Comparison of ENCODE assay signal across 1 cellular context in the genomic region with DNA sequence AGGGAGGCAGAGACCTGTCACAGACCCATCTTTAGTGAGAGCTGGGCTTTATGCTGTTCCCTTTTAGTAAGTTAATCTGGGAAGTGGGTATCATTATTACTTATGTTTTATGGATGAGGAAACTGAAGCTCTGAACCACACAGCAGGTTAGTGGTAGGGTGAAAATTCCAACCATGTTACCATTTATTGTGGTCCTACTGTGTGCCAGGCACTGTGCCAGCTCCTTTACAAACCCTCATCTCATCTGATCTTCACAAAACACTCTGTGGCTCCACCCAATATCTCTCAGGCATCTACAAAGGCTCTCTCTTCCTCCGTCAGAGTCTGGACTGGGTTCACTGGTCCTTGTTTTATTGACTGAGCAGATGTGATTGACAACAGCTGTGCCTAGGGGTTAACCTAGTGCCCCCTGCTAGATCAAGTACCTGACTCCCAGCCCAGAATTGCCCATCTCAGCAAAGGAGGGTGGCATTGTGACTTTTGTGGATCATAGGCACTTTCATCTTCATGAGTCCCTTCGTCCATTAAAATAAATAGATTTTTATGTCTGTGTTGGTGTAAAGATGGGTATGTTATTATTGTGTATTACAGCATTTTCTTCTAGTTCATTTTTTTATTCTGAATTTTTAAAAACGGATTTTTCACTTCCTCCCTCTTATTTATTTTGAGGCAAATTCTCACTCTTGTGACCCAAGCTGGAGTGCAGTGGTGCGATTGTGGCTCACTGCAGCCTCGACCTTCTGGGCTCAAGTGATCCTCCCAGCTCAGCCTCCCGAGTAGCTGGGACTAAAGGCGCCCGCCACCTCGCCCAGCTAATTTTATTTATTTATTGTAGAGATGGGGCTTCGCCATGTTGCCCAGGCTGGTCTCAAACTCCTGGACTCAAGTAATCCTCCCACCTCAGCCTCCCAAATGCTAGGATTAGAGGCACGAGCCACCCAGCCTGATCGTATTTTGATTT.
TF ChIP-seq lines count a peak whose summit lies in the region.

No MANE protein-coding gene starts in this region.

TF ChIP-seq in SK-N-SH treated with all-trans-retinoic acid at 6 μM for 48 hours, 23 proteins besides CTCF, POLR2A, EP300 and RAD21:
- no peak for TF ChIP-seq ISL1 (CRISPR knock-in tag; IDR thresholded peaks at IDR 0.05)
- no peak for TF ChIP-seq TOX (CRISPR knock-in tag; IDR thresholded peaks at IDR 0.05; ENCODE audit: borderline replicate concordance)
- no peak for TF ChIP-seq BACH2 (CRISPR knock-in tag; IDR thresholded peaks at IDR 0.05; ENCODE audit: borderline replicate concordance)
- TF ChIP-seq, protein P1, sequence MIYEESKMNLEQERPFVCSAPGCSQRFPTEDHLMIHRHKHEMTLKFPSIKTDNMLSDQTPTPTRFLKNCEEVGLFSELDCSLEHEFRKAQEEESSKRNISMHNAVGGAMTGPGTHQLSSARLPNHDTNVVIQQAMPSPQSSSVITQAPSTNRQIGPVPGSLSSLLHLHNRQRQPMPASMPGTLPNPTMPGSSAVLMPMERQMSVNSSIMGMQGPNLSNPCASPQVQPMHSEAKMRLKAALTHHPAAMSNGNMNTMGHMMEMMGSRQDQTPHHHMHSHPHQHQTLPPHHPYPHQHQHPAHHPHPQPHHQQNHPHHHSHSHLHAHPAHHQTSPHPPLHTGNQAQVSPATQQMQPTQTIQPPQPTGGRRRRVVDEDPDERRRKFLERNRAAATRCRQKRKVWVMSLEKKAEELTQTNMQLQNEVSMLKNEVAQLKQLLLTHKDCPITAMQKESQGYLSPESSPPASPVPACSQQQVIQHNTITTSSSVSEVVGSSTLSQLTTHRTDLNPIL (CRISPR knock-in tag; IDR thresholded peaks at IDR 0.05; ENCODE audit: low read depth), result no peak
- TF ChIP-seq ZFP30 (CRISPR knock-in tag; IDR thresholded peaks at IDR 0.05), result no peak
- TF ChIP-seq SNAI2 (CRISPR knock-in tag; IDR thresholded peaks at IDR 0.05), result no peak
- no peak for TF ChIP-seq PPARA (CRISPR knock-in tag; IDR thresholded peaks at IDR 0.05; ENCODE audit: borderline replicate concordance)
- TF ChIP-seq, protein P2, sequence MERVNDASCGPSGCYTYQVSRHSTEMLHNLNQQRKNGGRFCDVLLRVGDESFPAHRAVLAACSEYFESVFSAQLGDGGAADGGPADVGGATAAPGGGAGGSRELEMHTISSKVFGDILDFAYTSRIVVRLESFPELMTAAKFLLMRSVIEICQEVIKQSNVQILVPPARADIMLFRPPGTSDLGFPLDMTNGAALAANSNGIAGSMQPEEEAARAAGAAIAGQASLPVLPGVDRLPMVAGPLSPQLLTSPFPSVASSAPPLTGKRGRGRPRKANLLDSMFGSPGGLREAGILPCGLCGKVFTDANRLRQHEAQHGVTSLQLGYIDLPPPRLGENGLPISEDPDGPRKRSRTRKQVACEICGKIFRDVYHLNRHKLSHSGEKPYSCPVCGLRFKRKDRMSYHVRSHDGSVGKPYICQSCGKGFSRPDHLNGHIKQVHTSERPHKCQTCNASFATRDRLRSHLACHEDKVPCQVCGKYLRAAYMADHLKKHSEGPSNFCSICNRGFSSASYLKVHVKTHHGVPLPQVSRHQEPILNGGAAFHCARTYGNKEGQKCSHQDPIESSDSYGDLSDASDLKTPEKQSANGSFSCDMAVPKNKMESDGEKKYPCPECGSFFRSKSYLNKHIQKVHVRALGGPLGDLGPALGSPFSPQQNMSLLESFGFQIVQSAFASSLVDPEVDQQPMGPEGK (CRISPR knock-in tag; IDR thresholded peaks at IDR 0.05; ENCODE audit: borderline replicate concordance), result no peak
- TF ChIP-seq, protein P3, sequence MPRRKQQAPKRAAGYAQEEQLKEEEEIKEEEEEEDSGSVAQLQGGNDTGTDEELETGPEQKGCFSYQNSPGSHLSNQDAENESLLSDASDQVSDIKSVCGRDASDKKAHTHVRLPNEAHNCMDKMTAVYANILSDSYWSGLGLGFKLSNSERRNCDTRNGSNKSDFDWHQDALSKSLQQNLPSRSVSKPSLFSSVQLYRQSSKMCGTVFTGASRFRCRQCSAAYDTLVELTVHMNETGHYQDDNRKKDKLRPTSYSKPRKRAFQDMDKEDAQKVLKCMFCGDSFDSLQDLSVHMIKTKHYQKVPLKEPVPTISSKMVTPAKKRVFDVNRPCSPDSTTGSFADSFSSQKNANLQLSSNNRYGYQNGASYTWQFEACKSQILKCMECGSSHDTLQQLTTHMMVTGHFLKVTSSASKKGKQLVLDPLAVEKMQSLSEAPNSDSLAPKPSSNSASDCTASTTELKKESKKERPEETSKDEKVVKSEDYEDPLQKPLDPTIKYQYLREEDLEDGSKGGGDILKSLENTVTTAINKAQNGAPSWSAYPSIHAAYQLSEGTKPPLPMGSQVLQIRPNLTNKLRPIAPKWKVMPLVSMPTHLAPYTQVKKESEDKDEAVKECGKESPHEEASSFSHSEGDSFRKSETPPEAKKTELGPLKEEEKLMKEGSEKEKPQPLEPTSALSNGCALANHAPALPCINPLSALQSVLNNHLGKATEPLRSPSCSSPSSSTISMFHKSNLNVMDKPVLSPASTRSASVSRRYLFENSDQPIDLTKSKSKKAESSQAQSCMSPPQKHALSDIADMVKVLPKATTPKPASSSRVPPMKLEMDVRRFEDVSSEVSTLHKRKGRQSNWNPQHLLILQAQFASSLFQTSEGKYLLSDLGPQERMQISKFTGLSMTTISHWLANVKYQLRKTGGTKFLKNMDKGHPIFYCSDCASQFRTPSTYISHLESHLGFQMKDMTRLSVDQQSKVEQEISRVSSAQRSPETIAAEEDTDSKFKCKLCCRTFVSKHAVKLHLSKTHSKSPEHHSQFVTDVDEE (CRISPR knock-in tag; IDR thresholded peaks at IDR 0.05), result no peak
- no peak for TF ChIP-seq TCF4 (CRISPR knock-in tag; IDR thresholded peaks at IDR 0.05; ENCODE audit: borderline replicate concordance)
- no peak for TF ChIP-seq ZNF565 (CRISPR knock-in tag; conservative IDR thresholded peaks at IDR 0.05; ENCODE audit: low read depth)
- no peak for TF ChIP-seq ARNTL (CRISPR knock-in tag; IDR thresholded peaks at IDR 0.05; ENCODE audit: borderline replicate concordance, low read depth)
- TF ChIP-seq, protein P4, sequence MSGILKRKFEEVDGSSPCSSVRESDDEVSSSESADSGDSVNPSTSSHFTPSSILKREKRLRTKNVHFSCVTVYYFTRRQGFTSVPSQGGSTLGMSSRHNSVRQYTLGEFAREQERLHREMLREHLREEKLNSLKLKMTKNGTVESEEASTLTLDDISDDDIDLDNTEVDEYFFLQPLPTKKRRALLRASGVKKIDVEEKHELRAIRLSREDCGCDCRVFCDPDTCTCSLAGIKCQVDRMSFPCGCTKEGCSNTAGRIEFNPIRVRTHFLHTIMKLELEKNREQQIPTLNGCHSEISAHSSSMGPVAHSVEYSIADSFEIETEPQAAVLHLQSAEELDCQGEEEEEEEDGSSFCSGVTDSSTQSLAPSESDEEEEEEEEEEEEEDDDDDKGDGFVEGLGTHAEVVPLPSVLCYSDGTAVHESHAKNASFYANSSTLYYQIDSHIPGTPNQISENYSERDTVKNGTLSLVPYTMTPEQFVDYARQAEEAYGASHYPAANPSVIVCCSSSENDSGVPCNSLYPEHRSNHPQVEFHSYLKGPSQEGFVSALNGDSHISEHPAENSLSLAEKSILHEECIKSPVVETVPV (CRISPR knock-in tag; IDR thresholded peaks at IDR 0.05), result no peak
- TF ChIP-seq CSDC2 (CRISPR knock-in tag; IDR thresholded peaks at IDR 0.05), result no peak
- TF ChIP-seq RARB (CRISPR knock-in tag; IDR thresholded peaks at IDR 0.05), result no peak
- no peak for TF ChIP-seq ZFP3 (CRISPR knock-in tag; IDR thresholded peaks at IDR 0.05)
- no peak for TF ChIP-seq ZNF8 (CRISPR knock-in tag; IDR thresholded peaks at IDR 0.05)
- TF ChIP-seq, protein P5, sequence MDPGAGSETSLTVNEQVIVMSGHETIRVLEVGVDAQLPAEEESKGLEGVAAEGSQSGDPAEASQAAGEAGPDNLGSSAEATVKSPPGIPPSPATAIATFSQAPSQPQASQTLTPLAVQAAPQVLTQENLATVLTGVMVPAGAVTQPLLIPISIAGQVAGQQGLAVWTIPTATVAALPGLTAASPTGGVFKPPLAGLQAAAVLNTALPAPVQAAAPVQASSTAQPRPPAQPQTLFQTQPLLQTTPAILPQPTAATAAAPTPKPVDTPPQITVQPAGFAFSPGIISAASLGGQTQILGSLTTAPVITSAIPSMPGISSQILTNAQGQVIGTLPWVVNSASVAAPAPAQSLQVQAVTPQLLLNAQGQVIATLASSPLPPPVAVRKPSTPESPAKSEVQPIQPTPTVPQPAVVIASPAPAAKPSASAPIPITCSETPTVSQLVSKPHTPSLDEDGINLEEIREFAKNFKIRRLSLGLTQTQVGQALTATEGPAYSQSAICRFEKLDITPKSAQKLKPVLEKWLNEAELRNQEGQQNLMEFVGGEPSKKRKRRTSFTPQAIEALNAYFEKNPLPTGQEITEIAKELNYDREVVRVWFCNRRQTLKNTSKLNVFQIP (CRISPR knock-in tag; IDR thresholded peaks at IDR 0.05; ENCODE audit: borderline replicate concordance, low read depth), result no peak
